ENCODE assay signal across 37 cellular contexts in the genomic region with DNA sequence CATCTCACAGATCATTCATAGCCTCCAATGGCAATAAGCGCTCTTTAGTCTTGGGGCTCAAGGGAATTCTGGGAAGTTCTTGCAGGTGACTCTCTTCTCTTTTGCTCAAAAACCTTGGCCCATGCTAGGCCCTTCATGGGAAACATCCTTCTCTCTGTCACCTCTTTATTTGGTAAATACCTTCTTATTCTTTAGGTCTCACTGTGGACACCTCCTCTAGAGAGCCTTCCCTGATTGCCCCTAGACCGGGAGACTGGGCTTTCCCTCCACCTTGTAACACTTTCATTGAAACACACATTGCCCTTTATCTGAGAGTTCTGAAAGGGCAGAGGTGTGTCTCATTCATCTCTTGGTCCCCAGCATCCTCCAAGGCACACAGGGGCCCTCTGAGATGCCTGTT. TPM values are rescaled to one million over a fixed set of nuclear protein-coding genes. Genes with fewer than 3 reads are reported as not detected.
"Had no signal": no experiment of that assay in that cellular context is flagged by ENCODE, and none has a peak within 500 bp of the region (broad histone marks: within the 10 kb centered on the region; RNA-seq: fewer than 3 reads in every experiment).

No MANE protein-coding gene starts in this region.

- H3K4me3 ChIP-seq: MG63 had no signal

- H3K36me3 ChIP-seq: MG63 had no signal

- DNase-seq: Karpas-422, Kasumi-1, MG63, MM.1S, MV-4-11, NCI-H1048, NCI-H1092, NCI-H1092 treated with DMSO at 0.1 percent for 48 hours, NCI-H1105, NCI-H1105 treated with DMSO at 0.1 percent for 48 hours, NCI-H1417, NCI-H1417 treated with DMSO at 0.1 percent for 48 hours, NCI-H1436, NCI-H1436 treated with DMSO at 0.1 percent for 48 hours, NCI-H146, NCI-H1694, NCI-H1694 treated with DMSO at 0.1 percent for 48 hours, NCI-H187, NCI-H187 treated with DMSO at 0.1 percent for 48 hours, NCI-H1930, NCI-H2029, NCI-H2029 treated with DMSO at 0.1 percent for 48 hours, NCI-H2081, NCI-H2081 treated with DMSO at 0.1 percent for 48 hours, NCI-H2107, NCI-H2171, NCI-H2171 treated with DMSO at 0.1 percent for 48 hours, NCI-H2227 treated with DMSO at 0.1 percent for 48 hours, NCI-H226, NCI-H345, NCI-H446, NCI-H446 treated with DMSO at 0.1 percent for 48 hours, NCI-H510A, NCI-H510A treated with DMSO at 0.1 percent for 48 hours had no signal

RNA-seq across cellular contexts. Expression of gene C19orf81, which starts 1.9 kb away (rescaled TPM):
- total RNA-seq: LHCN-M2, MCF 10A had no signal

RNA-seq across cellular contexts. Expression of gene SYT3, which starts 11.5 kb away (rescaled TPM):
- total RNA-seq: M059J, MCF 10A had no signal
